ENCODE assay signal across 14 cellular contexts in the genomic region with DNA sequence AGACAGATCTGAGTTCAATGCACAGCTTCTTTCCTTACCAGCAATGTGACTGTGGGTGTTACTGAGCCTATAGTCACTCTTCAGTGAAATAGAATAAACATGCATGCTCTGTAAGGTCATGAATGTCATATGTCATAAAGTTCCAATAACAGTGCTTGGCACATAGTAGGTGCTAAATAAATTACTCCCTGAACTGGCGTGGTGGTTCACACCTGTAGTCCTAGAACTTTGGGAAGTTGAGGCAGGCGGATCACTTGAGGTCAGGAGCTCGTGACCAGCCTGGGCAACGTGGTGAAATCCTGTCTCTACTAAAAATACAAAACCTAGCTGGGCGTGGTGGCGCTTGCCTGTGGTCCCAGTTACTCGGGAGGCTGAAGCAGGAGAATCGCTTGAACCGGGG.
"Had no signal": no experiment of that assay in that cellular context is flagged by ENCODE, and none has a peak within 500 bp of the region (broad histone marks: within the 10 kb centered on the region; RNA-seq: fewer than 3 reads in every experiment).

No MANE protein-coding gene starts in this region.

- H3K27ac ChIP-seq: coronary artery, esophagus muscularis mucosa, foreskin keratinocyte, gastroesophageal sphincter, heart left ventricle, hepatocyte, left lung, lower lobe of right lung had no signal

- H3K27me3 ChIP-seq: dorsolateral prefrontal cortex, esophagus muscularis mucosa, foreskin keratinocyte, gastroesophageal sphincter, heart left ventricle, hepatocyte, left lung had no signal

- ATAC-seq: foreskin keratinocyte, gastroesophageal sphincter, mucosa of descending colon had no signal

- H2AFZ ChIP-seq: hepatocyte had no signal

- H3K4me1 ChIP-seq: esophagus muscularis mucosa, foreskin keratinocyte, gastroesophageal sphincter, heart left ventricle, left lung, lower lobe of right lung had no signal

- H3K4me2 ChIP-seq: hepatocyte had no signal

- H3K9me3 ChIP-seq: esophagus muscularis mucosa, gastroesophageal sphincter, heart left ventricle, left lung, lower lobe of right lung, mucosa of descending colon had no signal

- FAIRE-seq: kidney had no signal

- H3K79me2 ChIP-seq: hepatocyte had no signal

- DNase-seq: dorsolateral prefrontal cortex, foreskin keratinocyte, heart left ventricle, islet precursor cell, kidney, left cardiac atrium, left lung, left ventricle myocardium superior, lower lobe of right lung had no signal

- H3K4me3 ChIP-seq: coronary artery, dorsolateral prefrontal cortex, esophagus muscularis mucosa, gastroesophageal sphincter, heart left ventricle, hepatocyte, left lung, lower lobe of right lung, mucosa of descending colon had no signal
